In genomic region chr4:83109480-83110221, GRCh38 we compare ENCODE assay signal across 8 cellular contexts. TPM values are rescaled to one million over a fixed set of nuclear protein-coding genes. Genes with fewer than 3 reads are reported as not detected.
DNase-seq lines count a peak whose midpoint lies in the region; ATAC-seq and TF ChIP-seq lines count a peak whose summit lies in the region.

No MANE protein-coding gene starts in this region.

- H3K36me3 ChIP-seq in KMS-11 (ENCODE audit: insufficient read depth) (no peaks in the 10 kb centered on the region), left lung (peaks cover 0 to 2% of the 10 kb centered on the region in 2 donors)

- peak overlapping the region; percentile 88 for H3K27ac Mint-ChIP-seq in central memory CD8-positive, alpha-beta T cell (ENCODE audit: low read depth)
- peak overlapping the region; percentile 83 for H3K27ac Mint-ChIP-seq in stimulated activated effector memory CD8-positive, alpha-beta T cell treated with anti-CD3 and anti-CD28 coated beads, Interleukin-12 subunit alpha, Interleukin-12 subunit beta, amount 100 ng/mL, for 72 hours

- H3K4me1 ChIP-seq in KMS-11 (ENCODE audit: low read depth, poor library complexity, severe bottlenecking) (peaks cover 25% of the 10 kb centered on the region), left lung (peaks cover 0 to 39% of the 10 kb centered on the region in 2 donors)

- H3K9me3 ChIP-seq in left lung, result no peaks in the 10 kb centered on the region

- no peaks in the 10 kb centered on the region for H3K27me3 ChIP-seq in KMS-11 (ENCODE audit: insufficient read depth, low read depth)
- H3K27me3 ChIP-seq in left lung, result peaks cover 0 to 9% of the 10 kb centered on the region in 2 donors

- no peaks in the 10 kb centered on the region for H3K27me3 Mint-ChIP-seq in central memory CD8-positive, alpha-beta T cell

- intact Hi-C loops in left lung (cut with DNase I), result no loop called here

- no peaks in the 10 kb centered on the region for H4K20me1 ChIP-seq in KMS-11 (ENCODE audit: insufficient read depth)

- H3K27ac ChIP-seq in KMS-11 (peak overlapping the region; percentile 55), left lung (peak overlapping the region; percentile 76 to 96)

- no peak overlapping the region for H3K4me3 ChIP-seq in KMS-11 (IDR thresholded peaks at IDR 0.05; ENCODE audit: insufficient read depth, low read depth, low read length)
- peak overlapping the region; percentile 51 to 61 for H3K4me3 ChIP-seq in left lung

- TF ChIP-seq CTCF in KMS-11 (conservative IDR thresholded peaks at IDR 0.05; ENCODE audit: low read depth, low read length) (no peak), left lung (IDR thresholded peaks at IDR 0.05) (no peak)

- H3K36me3 Mint-ChIP-seq in central memory CD8-positive, alpha-beta T cell (ENCODE audit: insufficient read depth), result peaks cover 59% of the 10 kb centered on the region
- H3K36me3 Mint-ChIP-seq in stimulated activated effector memory CD8-positive, alpha-beta T cell treated with anti-CD3 and anti-CD28 coated beads, Interleukin-12 subunit alpha, Interleukin-12 subunit beta, amount 100 ng/mL, for 72 hours, result peaks cover 46% of the 10 kb centered on the region

- H3K9me3 Mint-ChIP-seq in central memory CD8-positive, alpha-beta T cell, result no peaks in the 10 kb centered on the region
- no peaks in the 10 kb centered on the region for H3K9me3 Mint-ChIP-seq in stimulated activated effector memory CD8-positive, alpha-beta T cell treated with anti-CD3 and anti-CD28 coated beads, Interleukin-12 subunit alpha, Interleukin-12 subunit beta, amount 100 ng/mL, for 72 hours

- H2AFZ ChIP-seq in KMS-11 (ENCODE audit: low read depth), result peak overlapping the region; percentile 85

- peak overlapping the region; percentile 77 for H3K4me2 ChIP-seq in KMS-11

- H3K4me1 Mint-ChIP-seq in central memory CD8-positive, alpha-beta T cell, result peaks cover 39% of the 10 kb centered on the region
- peaks cover 39% of the 10 kb centered on the region for H3K4me1 Mint-ChIP-seq in stimulated activated effector memory CD8-positive, alpha-beta T cell treated with anti-CD3 and anti-CD28 coated beads, Interleukin-12 subunit alpha, Interleukin-12 subunit beta, amount 100 ng/mL, for 72 hours

- peak overlapping the region; percentile 93 for H3K4me3 Mint-ChIP-seq in central memory CD8-positive, alpha-beta T cell
- peak overlapping the region; percentile 73 for H3K4me3 Mint-ChIP-seq in stimulated activated effector memory CD8-positive, alpha-beta T cell treated with anti-CD3 and anti-CD28 coated beads, Interleukin-12 subunit alpha, Interleukin-12 subunit beta, amount 100 ng/mL, for 72 hours

- ATAC-seq in GM21576 (IDR thresholded peaks at IDR 0.05; ENCODE audit: unreplicated experiment), result peak; percentile 16
- ATAC-seq in central memory CD8-positive, alpha-beta T cell (replicated peaks; ENCODE audit: extremely low read depth, poor library complexity, severe bottlenecking), result peak; percentile 33
- peak; percentile 81 for ATAC-seq in left lung
- peak; percentile 67 for ATAC-seq in stimulated activated effector memory CD8-positive, alpha-beta T cell treated with anti-CD3 and anti-CD28 coated beads, Interleukin-12 subunit alpha, Interleukin-12 subunit beta, amount 100 ng/mL, for 72 hours

- no peaks in the 10 kb centered on the region for H3K79me2 ChIP-seq in KMS-11 (ENCODE audit: insufficient read depth, low read depth)

- peak; percentile 29 for DNase-seq in Daoy (ENCODE audit: low read depth)
- peak in 4 of 5 experiments; percentile 11 to 44 (median 24) for DNase-seq in T-helper 2 cell
- no peak for DNase-seq in central memory CD8-positive, alpha-beta T cell (ENCODE audit: low spot score in 2 of 2)
- DNase-seq in left lung, result peak; percentile 66 to 93
- DNase-seq in stimulated activated effector memory CD8-positive, alpha-beta T cell treated with anti-CD3 and anti-CD28 coated beads, Interleukin-12 subunit alpha, Interleukin-12 subunit beta, amount 100 ng/mL, for 72 hours (ENCODE audit: low spot score in 2 of 2), result peak; percentile 42 to 76
- no peak for DNase-seq in A172 (ENCODE audit: low spot score)

- peak overlapping the region; percentile 73 for H3K9ac ChIP-seq in KMS-11

RNA-seq across cellular contexts. Expression of gene PLAC8, which starts 4.9 kb away (rescaled TPM):
- 28.2 and 46.7 TPM in 2 replicates for total RNA-seq in Daoy (2014; rRNA removed; shearing (Covaris generic))
- 10 to 100 TPM; 20.1 to 48.7 TPM for total RNA-seq in left lung
- total RNA-seq in A172 (2014; rRNA removed; shearing (Covaris generic)), result 2.7 and 6.7 TPM in 2 replicates

Comparison
In these comparisons a context has a peak if more than half of its experiments do, and no peak if none do; other contexts are left out.
1. DNase-seq: peak in Daoy (single experiment), T-helper 2 cell (4 of 5), left lung (2 of 2) and stimulated activated effector memory CD8-positive, alpha-beta T cell treated with anti-CD3 and anti-CD28 coated beads, Interleukin-12 subunit alpha, Interleukin-12 subunit beta, amount 100 ng/mL, for 72 hours (2 of 2); none in central memory CD8-positive, alpha-beta T cell (0 of 2) and A172 (single experiment).
2. ATAC-seq: peak in every context shown above with its lines; median percentile 81 in left lung; 67 in stimulated activated effector memory CD8-positive, alpha-beta T cell treated with anti-CD3 and anti-CD28 coated beads, Interleukin-12 subunit alpha, Interleukin-12 subunit beta, amount 100 ng/mL, for 72 hours; 33 in central memory CD8-positive, alpha-beta T cell; 16 in GM21576.